In genomic region chr5:140633081-140633471, GRCh38 we compare ENCODE assay signal across 8 cellular contexts. TPM values are rescaled to one million over a fixed set of nuclear protein-coding genes. Genes with fewer than 3 reads are reported as not detected.
DNase-seq lines count a peak whose midpoint lies in the region; ATAC-seq lines count a peak whose summit lies in the region.

Gene CD14, minus strand, starts transcription at chr5:140633175. Its CDS starts 104 bp downstream, at chr5:140633071.

- peaks cover 2% of the 10 kb centered on the region for H3K9me3 Mint-ChIP-seq in activated T-helper 17 cell treated with anti-CD3 and anti-CD28 coated beads, Interleukin-2, amount 50 U/mL, for 72 hours

- H3K27ac Mint-ChIP-seq in activated T-helper 17 cell treated with anti-CD3 and anti-CD28 coated beads, Interleukin-2, amount 50 U/mL, for 72 hours: peak within 1 kb of the TSS; percentile 67

- peak within 1 kb of the TSS; percentile 86 for H3K4me3 Mint-ChIP-seq in activated T-helper 17 cell treated with anti-CD3 and anti-CD28 coated beads, Interleukin-2, amount 50 U/mL, for 72 hours

- no peaks in the 10 kb centered on the region for H3K27me3 Mint-ChIP-seq in activated T-helper 17 cell treated with anti-CD3 and anti-CD28 coated beads, Interleukin-2, amount 50 U/mL, for 72 hours

- ATAC-seq in HG03432 (IDR thresholded peaks at IDR 0.05; ENCODE audit: unreplicated experiment): peak; percentile 13
- peak; percentile 45 for ATAC-seq in activated T-helper 17 cell treated with anti-CD3 and anti-CD28 coated beads, Interleukin-2, amount 50 U/mL, for 72 hours (replicated peaks)
- peak; percentile 82 for ATAC-seq in sciatic nerve
- ATAC-seq in HG03442 (IDR thresholded peaks at IDR 0.05; ENCODE audit: unreplicated experiment): no peak

- H3K36me3 Mint-ChIP-seq in activated T-helper 17 cell treated with anti-CD3 and anti-CD28 coated beads, Interleukin-2, amount 50 U/mL, for 72 hours (ENCODE audit: low read depth): no peaks in the 10 kb centered on the region

- H3K4me1 Mint-ChIP-seq in activated T-helper 17 cell treated with anti-CD3 and anti-CD28 coated beads, Interleukin-2, amount 50 U/mL, for 72 hours: peaks cover 13% of the 10 kb centered on the region

- intact Hi-C loops in cardiac septum (cut with DNase I): loop anchor here (5.0 kb wide), 2 partner anchors 86 to 261 kb away; partner anchors contain the start of gene EIF4EBP3
- intact Hi-C loops in sciatic nerve (cut with DNase I): no loop called here

- DNase-seq in GM03348 (ENCODE audit: low spot score): peak; percentile 48
- DNase-seq in cardiac septum (ENCODE audit: low spot score): peak; percentile 83
- peak; percentile 71 for DNase-seq in sciatic nerve (ENCODE audit: low spot score)
- DNase-seq in NCI-H2171 treated with DMSO at 0.1 percent for 48 hours (lab: John Stamatoyannopoulos, UW): no peak
- DNase-seq in SKM-1 (lab: John Stamatoyannopoulos, UW; ENCODE audit: unreplicated experiment): no peak

RNA-seq across cellular contexts. Expression of gene CD14, which starts in this region (rescaled TPM):
- under 1 TPM; 0.32 to 0.39 TPM for total RNA-seq in activated T-helper 17 cell treated with anti-CD3 and anti-CD28 coated beads, Interleukin-2, amount 50 U/mL, for 72 hours
- 29.6 TPM for total RNA-seq in cardiac septum
- 107 TPM for total RNA-seq in sciatic nerve

Comparison
In these comparisons a context has a peak if more than half of its experiments do, and no peak if none do; other contexts are left out.
1. RNA of gene CD14 (total RNA-seq): 107 TPM in sciatic nerve (single experiment) and 29.6 TPM in cardiac septum (single experiment); 0.32 to 0.39 TPM in activated T-helper 17 cell treated with anti-CD3 and anti-CD28 coated beads, Interleukin-2, amount 50 U/mL, for 72 hours; every median in the first group is over 10 times any median in the second.
2. Peak in ATAC-seq in activated T-helper 17 cell treated with anti-CD3 and anti-CD28 coated beads, Interleukin-2, amount 50 U/mL, for 72 hours; RNA of the gene not detected or under 1 TPM.
3. DNase-seq: peak in GM03348 (single experiment), cardiac septum (single experiment) and sciatic nerve (single experiment); none in NCI-H2171 treated with DMSO at 0.1 percent for 48 hours (single experiment) and SKM-1 (single experiment).